Comparison of ENCODE assay signal across 17 cellular contexts in the genomic region with DNA sequence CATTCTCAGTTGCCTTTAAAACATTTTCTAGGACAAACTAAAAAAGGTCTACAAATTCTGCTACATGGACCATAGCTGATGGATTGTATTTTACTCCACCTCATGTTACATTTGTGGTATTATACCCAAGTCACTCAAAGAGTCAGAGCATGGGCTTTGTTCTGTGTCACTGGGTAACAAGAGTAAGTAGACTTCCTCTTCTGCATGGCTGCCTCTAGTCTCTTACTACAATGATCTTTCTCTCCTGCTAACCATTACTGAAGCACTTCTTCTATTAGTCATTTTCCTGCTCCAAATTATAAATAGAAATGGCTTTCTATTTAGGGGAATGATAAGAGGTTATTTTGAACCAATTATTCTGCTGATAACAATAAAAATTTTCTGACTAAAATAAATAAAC.
DNase-seq lines count a peak whose midpoint lies in the region; ATAC-seq and TF ChIP-seq lines count a peak whose summit lies in the region.
"Had no signal": no experiment of that assay in that cellular context is flagged by ENCODE, and none has a peak within 500 bp of the region (broad histone marks: within the 10 kb centered on the region; RNA-seq: fewer than 3 reads in every experiment).

No MANE protein-coding gene starts in this region.

- H3K27ac ChIP-seq in gastroesophageal sphincter: no peak overlapping the region
- no peak overlapping the region for H3K27ac ChIP-seq in body of pancreas
- H3K27ac ChIP-seq: GM23248, HL-60 had no signal

- intact Hi-C loops in body of pancreas (cut with DNase I): no loop called here

- H3K27me3 ChIP-seq in gastroesophageal sphincter (no peaks in the 10 kb centered on the region), body of pancreas (no peaks in the 10 kb centered on the region)

- H3K36me3 ChIP-seq in gastroesophageal sphincter: no peaks in the 10 kb centered on the region
- H3K36me3 ChIP-seq in body of pancreas (replicated peaks in 1 of 2; ENCODE audit: insufficient read depth in 1 of 2, low read depth in 2 of 2): no peaks in the 10 kb centered on the region

- no peak for TF ChIP-seq POLR2A in gastroesophageal sphincter (IDR thresholded peaks at IDR 0.05)
- no peak for TF ChIP-seq POLR2A in body of pancreas (IDR thresholded peaks at IDR 0.05)

- H3K4me3 ChIP-seq in gastroesophageal sphincter: no peak overlapping the region
- no peak overlapping the region for H3K4me3 ChIP-seq in body of pancreas
- H3K4me3 ChIP-seq: GM23248 had no signal

- TF ChIP-seq EP300 in gastroesophageal sphincter (IDR thresholded peaks at IDR 0.05): no peak

- H3K4me1 ChIP-seq in gastroesophageal sphincter (peaks cover 0 to 11% (median 0%) of the 10 kb centered on the region in 3 donors), body of pancreas (no peaks in the 10 kb centered on the region)

- peaks cover 0 to 24% (median 0%) of the 10 kb centered on the region in 3 donors for H3K9me3 ChIP-seq in gastroesophageal sphincter
- H3K9me3 ChIP-seq in body of pancreas: no peaks in the 10 kb centered on the region

- ATAC-seq in gastroesophageal sphincter (no peak), HG02870 (IDR thresholded peaks at IDR 0.05; ENCODE audit: unreplicated experiment) (no peak), GM21447 (IDR thresholded peaks at IDR 0.05; ENCODE audit: unreplicated experiment) (no peak), body of pancreas (no peak)
- ATAC-seq: HCT116 had no signal

- TF ChIP-seq CTCF in gastroesophageal sphincter (IDR thresholded peaks at IDR 0.05) (no peak), body of pancreas (IDR thresholded peaks at IDR 0.05) (no peak)

- DNase-seq in DMS79 treated with DMSO at 0.1 percent for 48 hours (lab: John Stamatoyannopoulos, UW) (peak; percentile 19), MV-4-11 (lab: John Stamatoyannopoulos, UW) (peak; percentile 78), iris pigment epithelial cell (ENCODE audit: low read depth) (peak; percentile 18), non-pigmented ciliary epithelial cell (ENCODE audit: low read depth) (peak; percentile 27), body of pancreas (no peak)
- DNase-seq: C1 segment of cervical spinal cord; Calu3; CD4-positive, alpha-beta T cell; DMS 273 treated with DMSO at 0.1 percent for 48 hours; DND-41; GF-D8; GM23248 had no signal

Comparison
In these comparisons a context has a peak if more than half of its experiments do, and no peak if none do; other contexts are left out.
1. DNase-seq: peak in DMS79 treated with DMSO at 0.1 percent for 48 hours (single experiment), MV-4-11 (single experiment), iris pigment epithelial cell (single experiment) and non-pigmented ciliary epithelial cell (single experiment); none in body of pancreas (0 of 4).